Comparison of ENCODE assay signal across 7 cellular contexts in genomic region chr16:81885976-81886586, GRCh38.
DNase-seq lines count a peak whose midpoint lies in the region; ATAC-seq, FAIRE-seq and TF ChIP-seq lines count a peak whose summit lies in the region.

No MANE protein-coding gene starts in this region.

- in situ Hi-C loops in brain microvascular endothelial cell (cut with HindIII; ENCODE audit: low pct_ligation_motif_present, low sequenced_read_pairs): no loop called here

- intact Hi-C loops in Calu3 (cut with micrococcal nuclease; ENCODE audit: unreplicated experiment): loop anchor here (2.0 kb wide), 1 partner anchor 519 kb away; no protein-coding TSS in a partner anchor

- H3K4me3 ChIP-seq in brain microvascular endothelial cell (ENCODE audit: low read depth, low read length): no peak overlapping the region

- H3K4me1 Mint-ChIP-seq in Calu3 (ENCODE audit: low read depth, unreplicated experiment): no peaks in the 10 kb centered on the region
- peaks cover 17% of the 10 kb centered on the region for H3K4me1 Mint-ChIP-seq in memory B cell

- TF ChIP-seq CTCF in Calu3 (IDR thresholded peaks at IDR 0.05; ENCODE audit: unreplicated experiment) (peak; percentile 79), brain microvascular endothelial cell (IDR thresholded peaks at IDR 0.05; ENCODE audit: low read depth, low read length, missing control alignments) (peak; percentile 82)

- peak; percentile 73 for ATAC-seq in memory B cell (ENCODE audit: low read depth)

- peaks cover 72% of the 10 kb centered on the region for H3K27me3 Mint-ChIP-seq in Calu3 (ENCODE audit: unreplicated experiment)
- no peaks in the 10 kb centered on the region for H3K27me3 Mint-ChIP-seq in memory B cell

- H3K36me3 Mint-ChIP-seq in Calu3 (ENCODE audit: insufficient read depth, unreplicated experiment): no peaks in the 10 kb centered on the region
- H3K36me3 Mint-ChIP-seq in memory B cell: peaks cover 21% of the 10 kb centered on the region

- H3K27ac ChIP-seq in brain microvascular endothelial cell: no peak overlapping the region

- CTCF ChIA-PET in Calu3 (lab: Charles Lee): interaction anchor here (0.8 to 1.0 kb wide), 2 partner anchors 12 to 24 kb away, joined by 3 read pairs; no protein-coding TSS in a partner anchor

- no TSS peak for BruUV-seq in Calu3 (replicated peaks; lab: Mats Ljungman, UMichigan)

- H3K4me3 Mint-ChIP-seq in Calu3 (ENCODE audit: low read depth, unreplicated experiment): no peak overlapping the region
- no peak overlapping the region for H3K4me3 Mint-ChIP-seq in memory B cell

- DNase-seq in Calu3 (peak; percentile 75), GM19239 (ENCODE audit: insufficient read length, low spot score) (peak; percentile 58), NCI-H69 (lab: John Stamatoyannopoulos, UW) (peak; percentile 36), brain microvascular endothelial cell (peak; percentile 16), memory B cell (ENCODE audit: low spot score in 2 of 2) (peak; percentile 43 to 46), retina (no peak), COR-L47 (lab: John Stamatoyannopoulos, UW) (no peak)

- H3K36me3 ChIP-seq in brain microvascular endothelial cell (replicated peaks): no peaks in the 10 kb centered on the region

- no peaks in the 10 kb centered on the region for H3K27me3 ChIP-seq in brain microvascular endothelial cell (replicated peaks)

- H3K9me3 Mint-ChIP-seq in Calu3 (ENCODE audit: low read depth, unreplicated experiment) (no peaks in the 10 kb centered on the region), memory B cell (no peaks in the 10 kb centered on the region)

- H3K27ac Mint-ChIP-seq in Calu3 (ENCODE audit: unreplicated experiment): no peak overlapping the region
- H3K27ac Mint-ChIP-seq in memory B cell: peak overlapping the region; percentile 67

- FAIRE-seq in GM19239 (lab: Jason Lieb, UNC): no peak

Comparison
In these comparisons a context has a peak if more than half of its experiments do, and no peak if none do; other contexts are left out.
1. DNase-seq: peak in Calu3 (single experiment), GM19239 (single experiment), NCI-H69 (single experiment), brain microvascular endothelial cell (single experiment) and memory B cell (2 of 2); none in retina (single experiment) and COR-L47 (single experiment).